ENCODE assay signal across 9 cellular contexts in the genomic region with DNA sequence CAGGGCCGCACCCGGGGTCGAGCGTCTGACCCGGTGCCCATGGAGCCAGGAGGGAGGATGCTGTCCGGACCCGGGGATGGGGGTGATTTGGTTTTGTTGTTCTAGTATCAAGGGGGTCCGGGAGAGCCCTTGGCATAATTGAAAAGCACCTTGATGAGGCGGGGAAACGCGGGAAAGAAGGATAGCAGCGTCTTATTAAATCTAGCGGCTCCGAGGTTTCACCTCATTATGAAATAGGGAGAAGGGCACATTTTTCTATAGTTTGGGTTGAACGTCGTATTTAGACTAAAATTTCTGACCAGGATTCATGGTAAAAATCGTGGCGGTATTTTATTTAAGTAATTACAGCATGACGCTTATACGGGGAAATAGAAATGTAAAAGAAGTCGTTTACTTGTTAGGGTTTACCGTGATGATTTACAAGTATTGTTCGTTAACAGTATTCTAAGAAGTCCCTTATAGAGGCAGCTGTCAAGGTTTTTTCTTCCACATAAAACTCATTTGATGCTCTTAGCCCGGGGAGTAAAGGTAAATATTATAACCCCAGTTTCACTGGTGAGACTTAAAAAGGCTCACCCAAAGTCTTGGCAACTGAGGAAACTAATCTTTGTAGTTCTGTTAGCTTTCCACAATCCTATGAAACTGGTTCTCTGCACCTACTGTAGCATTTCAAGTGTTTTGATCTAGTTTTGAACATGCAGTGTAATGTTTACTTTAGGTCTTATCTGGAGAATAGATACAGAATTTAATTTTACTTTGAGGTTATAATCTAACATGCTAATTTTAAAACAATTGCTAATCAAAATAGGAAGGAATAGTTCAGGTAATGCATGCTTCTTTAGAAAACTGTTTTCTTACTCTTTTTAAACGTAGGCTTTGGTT. TPM values are rescaled to one million over a fixed set of nuclear protein-coding genes. Genes with fewer than 3 reads are reported as not detected.
A peak's percentile ranks its signal among the peaks of the same experiment; 100 is the strongest.
DNase-seq lines count a peak whose midpoint lies in the region; ATAC-seq, FAIRE-seq and TF ChIP-seq lines count a peak whose summit lies in the region.
"Had no signal": no experiment of that assay in that cellular context is flagged by ENCODE, and none has a peak within 500 bp of the region (broad histone marks: within the 10 kb centered on the region; RNA-seq: fewer than 3 reads in every experiment).

No MANE protein-coding gene starts in this region.

- H3K4me2 ChIP-seq in GM12878 (ENCODE audit: control insufficient read depth, insufficient read depth) = peak overlapping the region; percentile 88

- peaks cover 12% of the 10 kb centered on the region for H3K4me1 ChIP-seq in BE2C
- peaks cover 18% of the 10 kb centered on the region for H3K4me1 ChIP-seq in HUES64 (ENCODE audit: insufficient read depth, low read length)
- H3K4me1 ChIP-seq in GM12878 (ENCODE audit: control insufficient read depth, insufficient read depth, low read length) = no peaks in the 10 kb centered on the region; the same call in 1 of the 2 replicates
- peaks cover 52% of the 10 kb centered on the region for H3K4me1 ChIP-seq in vagina

- no peak for TF ChIP-seq POLR2A in GM12878 (IDR thresholded peaks at IDR 0.05; ENCODE audit: low read depth, low read length)
- TF ChIP-seq POLR2A in vagina (IDR thresholded peaks at IDR 0.05) = no peak
- TF ChIP-seq POLR2A in H54 (IDR thresholded peaks at IDR 0.05; ENCODE audit: low read depth, low read length) = no peak

- in situ Hi-C loops in GM12878 (cut with MboI) = no loop called here

- no peak for FAIRE-seq in GM12878 (lab: Jason Lieb, UNC)
- FAIRE-seq in H54 (lab: Jason Lieb, UNC) = no peak

- H3K9ac ChIP-seq in HUES64 (ENCODE audit: low read depth, low read length) (peak overlapping the region; percentile 99), GM12878 (ENCODE audit: control insufficient read depth, insufficient read depth, low read length) (peak overlapping the region; percentile 98)

- under 1% methylated on average over 24 of the region's 25 CpGs for WGBS in HUES64
- 1% methylated on average over 25 of the region's 25 CpGs for WGBS in GM12878 (ENCODE audit: insufficient coverage, insufficient replicate concordance, low lambda C conversion rate, missing lambda C conversion rate)

- BruUV-seq in GM12878 (replicated peaks; lab: Mats Ljungman, UMichigan) = TSS peak; percentile 69

- DNase-seq in BE2C (no peak), GM12878 (ENCODE audit: low read depth, low spot score) (no peak), medulla oblongata (ENCODE audit: extremely low spot score) (peak; percentile 33), vagina (ENCODE audit: extremely low spot score in 2 of 2) (no peak), H54 (ENCODE audit: insufficient read length, low spot score) (no peak), NCI-H2029 treated with DMSO at 0.1 percent for 48 hours (lab: John Stamatoyannopoulos, UW) (no peak)

- no peak for TF ChIP-seq EP300 in GM12878 (IDR thresholded peaks at IDR 0.05; ENCODE audit: borderline replicate concordance in 1 of 2, control insufficient read depth in 1 of 2, low read depth in 2 of 2, low read length in 2 of 2)

- no peak for TF ChIP-seq RAD21 in GM12878 (IDR thresholded peaks at IDR 0.05; ENCODE audit: insufficient read depth, low read depth, low read length)

- no peak for ATAC-seq in GM12878
- ATAC-seq in HG03045 (IDR thresholded peaks at IDR 0.05; ENCODE audit: unreplicated experiment) = no peak

- RAD21 ChIA-PET in GM12878 (lab: Charles Lee; ENCODE audit: unreplicated experiment) = interaction anchor here (0.8 to 1.4 kb wide), 3 partner anchors 11 to 15 kb away, joined by 3 to 5 read pairs (median 3); no protein-coding TSS in a partner anchor

- TF ChIP-seq CTCF in BE2C (IDR thresholded peaks at IDR 0.05; ENCODE audit: low read depth, low read length) (no peak), GM12878 (IDR thresholded peaks at IDR 0.05 in 2 of 3, conservative IDR thresholded peaks at IDR 0.05 in 1 of 3; ENCODE audit: control insufficient read depth in 2 of 3, extremely low read depth in 1 of 3, insufficient read depth in 1 of 3, low read depth in 3 of 3, low read length in 3 of 3) (no peak), vagina (IDR thresholded peaks at IDR 0.05) (no peak)

- intact Hi-C loops in GM12878 (cut with micrococcal nuclease; ENCODE audit: unreplicated experiment) = loop anchor here (1.0 kb wide), 1 partner anchor 13 kb away; the partner anchor contains the start of gene ANKRD40
- intact Hi-C loops in vagina (cut with DNase I) = no loop called here

- H4K20me1 ChIP-seq in GM12878 (ENCODE audit: control insufficient read depth, insufficient read depth) = no peaks in the 10 kb centered on the region; the same call in 1 of the 2 replicates

- H3K4me3 ChIP-seq in BE2C (ENCODE audit: low read depth, low read length) (peak overlapping the region; percentile 91), HUES64 (ENCODE audit: low read length) (peak overlapping the region; percentile 88), GM12878 (peak overlapping the region; percentile 86), vagina (peak overlapping the region; percentile 79 to 89)

- H3K36me3 ChIP-seq in BE2C (peaks cover 13% of the 10 kb centered on the region), HUES64 (ENCODE audit: insufficient read depth, low read length) (0 out of 2 replicates have a peak, but pooled peaks cover 2% of the 10 kb centered on the region), GM12878 (ENCODE audit: control insufficient read depth in 2 of 2, insufficient read depth in 2 of 2, low read length in 1 of 2) (peaks cover 0 to 3% of the 10 kb centered on the region in 2 experiments; a peak in 2 of 4 replicates), vagina (no peaks in the 10 kb centered on the region)

- peaks cover 61% of the 10 kb centered on the region for H3K79me2 ChIP-seq in GM12878 (ENCODE audit: control insufficient read depth, insufficient read depth, low read length)

- POLR2A ChIA-PET in GM12878 (lab: Charles Lee) = interaction anchor here (0.6 to 3.7 kb wide), 4 partner anchors 9 to 142 kb away, joined by 3 to 25 read pairs (median 3); partner anchors contain the start of gene ANKRD40

- no peaks in the 10 kb centered on the region for H3K9me3 ChIP-seq in BE2C
- no peaks in the 10 kb centered on the region for H3K9me3 ChIP-seq in HUES64 (ENCODE audit: insufficient read depth, low read depth, low read length)
- H3K9me3 ChIP-seq in GM12878 (replicated peaks; ENCODE audit: control insufficient read depth, insufficient read depth, low read length) = no peaks in the 10 kb centered on the region
- H3K9me3 ChIP-seq in vagina = no peaks in the 10 kb centered on the region

- SMC1A ChIA-PET in GM12878 (lab: Charles Lee; ENCODE audit: uncharacterized antibody, unreplicated experiment) = interaction anchor here (1.0 to 1.1 kb wide), 2 partner anchors 12 to 15 kb away, joined by 3 to 5 read pairs; partner anchors contain the start of gene ANKRD40

- CTCF ChIA-PET in GM12878 (lab: Yijun Ruan, JAX) = interaction anchor here (0.7 to 1.0 kb wide), 2 partner anchors 147 kb away, joined by 3 read pairs; no protein-coding TSS in a partner anchor

- peak overlapping the region; percentile 96; the same call in 1 of the 2 replicates for H2AFZ ChIP-seq in GM12878 (ENCODE audit: control insufficient read depth, low read depth, low read length)

- H3K27ac ChIP-seq in HUES64 (ENCODE audit: low read depth, low read length) (peak overlapping the region; percentile 99), GM12878 (ENCODE audit: control insufficient read depth, insufficient read depth) (peak overlapping the region; percentile 96), vagina (peak overlapping the region; percentile 97)

- H3K27me3 ChIP-seq in BE2C = no peaks in the 10 kb centered on the region
- no peaks in the 10 kb centered on the region for H3K27me3 ChIP-seq in HUES64 (ENCODE audit: insufficient read depth, low read length)
- H3K27me3 ChIP-seq in GM12878 (replicated peaks in 1 of 2; ENCODE audit: control insufficient read depth in 2 of 2, insufficient read depth in 2 of 2, low read length in 1 of 2) = no peaks in the 10 kb centered on the region
- no peaks in the 10 kb centered on the region for H3K27me3 ChIP-seq in vagina

RNA-seq across cellular contexts. Expression of gene LUC7L3, which starts 0.8 kb away (rescaled TPM):
- 137 TPM for polyA plus RNA-seq in BE2C (2012; ENCODE audit: insufficient read depth, insufficient read length, low read depth)
- polyA plus RNA-seq in HUES64 (2013, experiment 1 of 2) = 127 TPM
- 136 TPM for polyA plus RNA-seq in HUES64 (2013, experiment 2 of 2)
- total RNA-seq in GM12878 (2013; cell fraction: nucleolus; rRNA removed) = 311 TPM in 2 replicates
- total RNA-seq in GM12878 (2014; rRNA removed) (51.3 and 62.8 TPM in 2 replicates), GM12878 (2014; rRNA removed; fragmentation: Illumina TruSeq; extraction: Trizol) (97.5 and 107 TPM in 2 replicates), GM12878 (2021) (126 and 129 TPM in 2 replicates), vagina (108 TPM)
- 104 TPM for polyA plus RNA-seq in GM12878 (2011; ENCODE audit: low read depth)
- polyA plus RNA-seq in GM12878 (2011; rRNA removed) (172 and 341 TPM in 2 replicates), GM12878 (2014; fragmentation: Illumina TruSeq; extraction: Trizol) (176 and 255 TPM in 2 replicates), GM12878 (2014; fragmentation: Nextera tagmentation; extraction: Ambion mirVana) (100 to 1,000 TPM; 133 to 164 TPM), GM12878 (2014; rRNA removed) (107 and 145 TPM in 2 replicates), GM12878 (2016; fragmentation: Nextera tagmentation; extraction: Ambion mirVana) (100 to 1,000 TPM; 153 to 157 TPM)
- polyA plus RNA-seq in GM12878 (2011; cell fraction: cytosol; rRNA removed) = 52.4 and 82.3 TPM in 2 replicates
- polyA plus RNA-seq in GM12878 (2011; cell fraction: nucleus; rRNA removed) = 342 and 344 TPM in 2 replicates
- polyA plus RNA-seq in GM12878 (2012) = 126 and 131 TPM in 2 replicates
- polyA minus RNA-seq in GM12878 (2011; rRNA and poly(A)+ RNA removed) = 16.8 and 20.3 TPM in 2 replicates
- 15.5 and 17.3 TPM in 2 replicates for polyA minus RNA-seq in GM12878 (2011; cell fraction: cytosol; rRNA and poly(A)+ RNA removed)
- 86.6 and 99.4 TPM in 2 replicates for polyA minus RNA-seq in GM12878 (2011; cell fraction: nucleus; rRNA and poly(A)+ RNA removed)

RNA-seq across cellular contexts. Expression of gene ANKRD40, which starts 12.5 kb away (rescaled TPM):
- 32.3 TPM for polyA plus RNA-seq in BE2C (2012; ENCODE audit: insufficient read depth, insufficient read length, low read depth)
- polyA plus RNA-seq in HUES64 (2013, experiment 1 of 2) = 35.1 TPM
- polyA plus RNA-seq in HUES64 (2013, experiment 2 of 2) = 40.9 TPM
- 24.6 and 26.3 TPM in 2 replicates for total RNA-seq in GM12878 (2013; cell fraction: nucleolus; rRNA removed)
- total RNA-seq in GM12878 (2014; rRNA removed) (14.6 and 17.8 TPM in 2 replicates), GM12878 (2014; rRNA removed; fragmentation: Illumina TruSeq; extraction: Trizol) (19.0 and 19.9 TPM in 2 replicates), GM12878 (2021) (20.5 and 21.7 TPM in 2 replicates), vagina (21.6 TPM)
- 7.0 TPM for polyA plus RNA-seq in GM12878 (2011; ENCODE audit: low read depth)
- polyA plus RNA-seq in GM12878 (2011; rRNA removed) (19.9 and 24.2 TPM in 2 replicates), GM12878 (2014; fragmentation: Illumina TruSeq; extraction: Trizol) (20.2 and 23.5 TPM in 2 replicates), GM12878 (2014; fragmentation: Nextera tagmentation; extraction: Ambion mirVana) (1 to 10 TPM; 6.7 to 6.9 TPM), GM12878 (2014; rRNA removed) (12.5 and 15.0 TPM in 2 replicates), GM12878 (2016; fragmentation: Nextera tagmentation; extraction: Ambion mirVana) (1 to 10 TPM; 5.9 to 9.6 TPM)
- 10.2 and 12.3 TPM in 2 replicates for polyA plus RNA-seq in GM12878 (2011; cell fraction: cytosol; rRNA removed)
- 8.4 and 10.6 TPM in 2 replicates for polyA plus RNA-seq in GM12878 (2011; cell fraction: nucleus; rRNA removed)
- 8.4 TPM in 2 replicates for polyA plus RNA-seq in GM12878 (2012)
- polyA minus RNA-seq in GM12878 (2011; rRNA and poly(A)+ RNA removed) = 12.7 and 15.8 TPM in 2 replicates
- polyA minus RNA-seq in GM12878 (2011; cell fraction: cytosol; rRNA and poly(A)+ RNA removed) = 5.2 and 6.5 TPM in 2 replicates
- polyA minus RNA-seq in GM12878 (2011; cell fraction: nucleus; rRNA and poly(A)+ RNA removed) = 3.9 and 9.3 TPM in 2 replicates

RNA-seq across cellular contexts. Expression of gene ANKRD40CL, which starts 47.2 kb away (rescaled TPM):
- polyA plus RNA-seq in BE2C (2012; ENCODE audit: insufficient read depth, insufficient read length, low read depth) = not detected
- polyA plus RNA-seq in HUES64 (2013, experiment 1 of 2) = not detected
- not detected for polyA plus RNA-seq in HUES64 (2013, experiment 2 of 2)
- not detected in 2 replicates for total RNA-seq in GM12878 (2013; cell fraction: nucleolus; rRNA removed)
- total RNA-seq in GM12878 (2014; rRNA removed) (not detected in 2 replicates), GM12878 (2014; rRNA removed; fragmentation: Illumina TruSeq; extraction: Trizol) (not detected in 2 replicates), GM12878 (2021) (not detected in 2 replicates), vagina (not detected)
- not detected for polyA plus RNA-seq in GM12878 (2011; ENCODE audit: low read depth)
- polyA plus RNA-seq in GM12878 (2011; rRNA removed) (not detected in 2 replicates), GM12878 (2014; fragmentation: Illumina TruSeq; extraction: Trizol) (not detected in 2 replicates), GM12878 (2014; fragmentation: Nextera tagmentation; extraction: Ambion mirVana) (not detected), GM12878 (2014; rRNA removed) (not detected in 2 replicates), GM12878 (2016; fragmentation: Nextera tagmentation; extraction: Ambion mirVana) (not detected)
- not detected in 2 replicates for polyA plus RNA-seq in GM12878 (2011; cell fraction: cytosol; rRNA removed)
- polyA plus RNA-seq in GM12878 (2011; cell fraction: nucleus; rRNA removed) = not detected in 2 replicates
- not detected in 2 replicates for polyA plus RNA-seq in GM12878 (2012)
- not detected in 2 replicates for polyA minus RNA-seq in GM12878 (2011; rRNA and poly(A)+ RNA removed)
- polyA minus RNA-seq in GM12878 (2011; cell fraction: cytosol; rRNA and poly(A)+ RNA removed) = not detected in 2 replicates
- not detected in 2 replicates for polyA minus RNA-seq in GM12878 (2011; cell fraction: nucleus; rRNA and poly(A)+ RNA removed)
- total RNA-seq: pulmonary artery endothelial cell had no signal
